In the genomic region with DNA sequence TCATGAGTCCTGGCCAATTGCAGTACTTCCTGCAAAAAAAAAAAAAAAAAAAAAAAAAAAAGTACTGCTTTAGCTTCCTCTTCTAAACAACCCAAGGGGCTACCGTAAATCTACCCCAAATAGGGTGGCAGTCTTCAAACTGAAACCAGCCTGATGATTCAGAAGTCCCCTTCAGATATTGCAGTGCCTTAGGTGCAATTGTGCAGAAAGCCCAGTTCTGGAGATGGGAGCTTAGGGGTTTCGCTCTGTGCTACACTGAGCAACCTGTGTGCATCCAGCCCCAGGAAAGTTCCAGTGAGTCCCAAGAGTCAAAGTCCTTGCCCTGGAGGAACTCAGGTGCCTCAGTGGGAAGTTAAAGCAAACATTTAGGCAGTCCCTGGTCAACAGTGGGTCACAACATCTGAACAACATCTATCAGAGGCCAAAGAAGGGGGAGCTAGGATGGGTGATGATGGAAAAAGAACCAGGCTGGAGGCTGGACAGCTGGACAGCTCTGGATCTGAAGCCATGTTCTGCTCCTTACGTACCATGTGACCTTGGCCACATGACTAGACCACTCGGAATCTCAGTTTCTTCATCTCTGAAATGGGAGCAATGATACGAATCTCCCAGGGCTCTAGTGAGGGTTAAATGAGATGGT, we compare ENCODE assay signal across 1 cellular context.
TF ChIP-seq lines count a peak whose summit lies in the region.

No MANE protein-coding gene starts in this region.

TF ChIP-seq in GM12878, 131 proteins besides CTCF, POLR2A, EP300 and RAD21 (continues in another document):
- TF ChIP-seq, protein P1, sequence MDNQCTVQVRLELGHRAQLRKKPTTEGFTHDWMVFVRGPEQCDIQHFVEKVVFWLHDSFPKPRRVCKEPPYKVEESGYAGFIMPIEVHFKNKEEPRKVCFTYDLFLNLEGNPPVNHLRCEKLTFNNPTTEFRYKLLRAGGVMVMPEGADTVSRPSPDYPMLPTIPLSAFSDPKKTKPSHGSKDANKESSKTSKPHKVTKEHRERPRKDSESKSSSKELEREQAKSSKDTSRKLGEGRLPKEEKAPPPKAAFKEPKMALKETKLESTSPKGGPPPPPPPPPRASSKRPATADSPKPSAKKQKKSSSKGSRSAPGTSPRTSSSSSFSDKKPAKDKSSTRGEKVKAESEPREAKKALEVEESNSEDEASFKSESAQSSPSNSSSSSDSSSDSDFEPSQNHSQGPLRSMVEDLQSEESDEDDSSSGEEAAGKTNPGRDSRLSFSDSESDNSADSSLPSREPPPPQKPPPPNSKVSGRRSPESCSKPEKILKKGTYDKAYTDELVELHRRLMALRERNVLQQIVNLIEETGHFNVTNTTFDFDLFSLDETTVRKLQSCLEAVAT (IDR thresholded peaks at IDR 0.05): no peak
- TF ChIP-seq, protein P2, sequence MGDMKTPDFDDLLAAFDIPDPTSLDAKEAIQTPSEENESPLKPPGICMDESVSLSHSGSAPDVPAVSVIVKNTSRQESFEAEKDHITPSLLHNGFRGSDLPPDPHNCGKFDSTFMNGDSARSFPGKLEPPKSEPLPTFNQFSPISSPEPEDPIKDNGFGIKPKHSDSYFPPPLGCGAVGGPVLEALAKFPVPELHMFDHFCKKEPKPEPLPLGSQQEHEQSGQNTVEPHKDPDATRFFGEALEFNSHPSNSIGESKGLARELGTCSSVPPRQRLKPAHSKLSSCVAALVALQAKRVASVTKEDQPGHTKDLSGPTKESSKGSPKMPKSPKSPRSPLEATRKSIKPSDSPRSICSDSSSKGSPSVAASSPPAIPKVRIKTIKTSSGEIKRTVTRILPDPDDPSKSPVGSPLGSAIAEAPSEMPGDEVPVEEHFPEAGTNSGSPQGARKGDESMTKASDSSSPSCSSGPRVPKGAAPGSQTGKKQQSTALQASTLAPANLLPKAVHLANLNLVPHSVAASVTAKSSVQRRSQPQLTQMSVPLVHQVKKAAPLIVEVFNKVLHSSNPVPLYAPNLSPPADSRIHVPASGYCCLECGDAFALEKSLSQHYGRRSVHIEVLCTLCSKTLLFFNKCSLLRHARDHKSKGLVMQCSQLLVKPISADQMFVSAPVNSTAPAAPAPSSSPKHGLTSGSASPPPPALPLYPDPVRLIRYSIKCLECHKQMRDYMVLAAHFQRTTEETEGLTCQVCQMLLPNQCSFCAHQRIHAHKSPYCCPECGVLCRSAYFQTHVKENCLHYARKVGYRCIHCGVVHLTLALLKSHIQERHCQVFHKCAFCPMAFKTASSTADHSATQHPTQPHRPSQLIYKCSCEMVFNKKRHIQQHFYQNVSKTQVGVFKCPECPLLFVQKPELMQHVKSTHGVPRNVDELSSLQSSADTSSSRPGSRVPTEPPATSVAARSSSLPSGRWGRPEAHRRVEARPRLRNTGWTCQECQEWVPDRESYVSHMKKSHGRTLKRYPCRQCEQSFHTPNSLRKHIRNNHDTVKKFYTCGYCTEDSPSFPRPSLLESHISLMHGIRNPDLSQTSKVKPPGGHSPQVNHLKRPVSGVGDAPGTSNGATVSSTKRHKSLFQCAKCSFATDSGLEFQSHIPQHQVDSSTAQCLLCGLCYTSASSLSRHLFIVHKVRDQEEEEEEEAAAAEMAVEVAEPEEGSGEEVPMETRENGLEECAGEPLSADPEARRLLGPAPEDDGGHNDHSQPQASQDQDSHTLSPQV (IDR thresholded peaks at IDR 0.05): no peak
- TF ChIP-seq BRCA1 (IDR thresholded peaks at IDR 0.05; ENCODE audit: low read depth, low read length) (no peak), MEF2B (IDR thresholded peaks at IDR 0.05; ENCODE audit: partially characterized antibody, poor library complexity, severe bottlenecking) (peak; percentile 20), PAX5 (IDR thresholded peaks at IDR 0.05; ENCODE audit: borderline replicate concordance, low read depth, low read length) (peak; percentile 31; the same call in 1 of the 2 replicates), USF2 (IDR thresholded peaks at IDR 0.05; ENCODE audit: borderline replicate concordance, low read depth, low read length) (peak; percentile 53), NR2F1 (conservative IDR thresholded peaks at IDR 0.05) (peak; percentile 20; the same call in 1 of the 2 replicates), ATF3 (IDR thresholded peaks at IDR 0.05; ENCODE audit: borderline replicate concordance, extremely low read depth, low read depth, low read length) (peak; percentile 20; the same call in 1 of the 2 replicates), POLR2AphosphoS2 (IDR thresholded peaks at IDR 0.05; ENCODE audit: low read depth, low read length) (no peak), CREM (IDR thresholded peaks at IDR 0.05; ENCODE audit: low read depth) (peak; percentile 40; the same call in 1 of the 2 replicates), IRF4 (IDR thresholded peaks at IDR 0.05; ENCODE audit: low read depth, low read length) (no peak), MTA2 (IDR thresholded peaks at IDR 0.05; ENCODE audit: low read depth) (peak; percentile 19; the same call in 1 of the 2 replicates), SMARCA5 (IDR thresholded peaks at IDR 0.05) (peak; percentile 82), EED (IDR thresholded peaks at IDR 0.05; ENCODE audit: low read depth) (peak; percentile 96), REST (IDR thresholded peaks at IDR 0.05; ENCODE audit: low read depth, low read length) (peak; percentile 39; the same call in 1 of the 2 replicates), YY1 (IDR thresholded peaks at IDR 0.05; ENCODE audit: low read depth, low read length) (no peak), SRF (IDR thresholded peaks at IDR 0.05; ENCODE audit: low read depth in 2 of 2, low read length in 2 of 2) (0 out of 4 replicates have a peak, but pooled peaks of 1 of the 2 experiments have one; percentile 36), ZNF384 (IDR thresholded peaks at IDR 0.05; ENCODE audit: borderline replicate concordance, low read depth, low read length) (peak; percentile 89), EGR1 (IDR thresholded peaks at IDR 0.05; ENCODE audit: borderline replicate concordance in 1 of 2, low read depth in 2 of 2, low read length in 2 of 2) (0 out of 3 replicates have a peak, but pooled peaks of 1 of the 2 experiments have one; percentile 3), ETV6 (conservative IDR thresholded peaks at IDR 0.05 in 1 of 2, IDR thresholded peaks at IDR 0.05 in 1 of 2; ENCODE audit: borderline replicate concordance in 1 of 2, low read depth in 1 of 2) (peak in 1 of 2 experiments; percentile 58; a peak in 1 of 4 replicates), RELB (IDR thresholded peaks at IDR 0.05; ENCODE audit: low read depth) (no peak), JUNB (IDR thresholded peaks at IDR 0.05) (peak; percentile 73), IKZF1 (conservative IDR thresholded peaks at IDR 0.05) (peak; percentile 44), MEF2A (IDR thresholded peaks at IDR 0.05; ENCODE audit: insufficient read depth, low read depth, low read length) (0 out of 2 replicates have a peak, but pooled peaks have one; percentile 47), RAD51 (IDR thresholded peaks at IDR 0.05) (peak; percentile 95), IKZF2 (IDR thresholded peaks at IDR 0.05) (peak; percentile 49 to 73; a peak in 3 of 4 replicates), BCL11A (IDR thresholded peaks at IDR 0.05; ENCODE audit: low read depth, low read length) (peak; percentile 34; the same call in 1 of the 2 replicates)
- TF ChIP-seq, protein P3, sequence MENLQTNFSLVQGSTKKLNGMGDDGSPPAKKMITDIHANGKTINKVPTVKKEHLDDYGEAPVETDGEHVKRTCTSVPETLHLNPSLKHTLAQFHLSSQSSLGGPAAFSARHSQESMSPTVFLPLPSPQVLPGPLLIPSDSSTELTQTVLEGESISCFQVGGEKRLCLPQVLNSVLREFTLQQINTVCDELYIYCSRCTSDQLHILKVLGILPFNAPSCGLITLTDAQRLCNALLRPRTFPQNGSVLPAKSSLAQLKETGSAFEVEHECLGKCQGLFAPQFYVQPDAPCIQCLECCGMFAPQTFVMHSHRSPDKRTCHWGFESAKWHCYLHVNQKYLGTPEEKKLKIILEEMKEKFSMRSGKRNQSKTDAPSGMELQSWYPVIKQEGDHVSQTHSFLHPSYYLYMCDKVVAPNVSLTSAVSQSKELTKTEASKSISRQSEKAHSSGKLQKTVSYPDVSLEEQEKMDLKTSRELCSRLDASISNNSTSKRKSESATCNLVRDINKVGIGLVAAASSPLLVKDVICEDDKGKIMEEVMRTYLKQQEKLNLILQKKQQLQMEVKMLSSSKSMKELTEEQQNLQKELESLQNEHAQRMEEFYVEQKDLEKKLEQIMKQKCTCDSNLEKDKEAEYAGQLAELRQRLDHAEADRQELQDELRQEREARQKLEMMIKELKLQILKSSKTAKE (IDR thresholded peaks at IDR 0.05; ENCODE audit: low read depth, poor library complexity, severe bottlenecking): peak; percentile 41
- TF ChIP-seq, protein P4, sequence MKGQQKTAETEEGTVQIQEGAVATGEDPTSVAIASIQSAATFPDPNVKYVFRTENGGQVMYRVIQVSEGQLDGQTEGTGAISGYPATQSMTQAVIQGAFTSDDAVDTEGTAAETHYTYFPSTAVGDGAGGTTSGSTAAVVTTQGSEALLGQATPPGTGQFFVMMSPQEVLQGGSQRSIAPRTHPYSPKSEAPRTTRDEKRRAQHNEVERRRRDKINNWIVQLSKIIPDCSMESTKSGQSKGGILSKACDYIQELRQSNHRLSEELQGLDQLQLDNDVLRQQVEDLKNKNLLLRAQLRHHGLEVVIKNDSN (IDR thresholded peaks at IDR 0.05; ENCODE audit: borderline replicate concordance, extremely low read length, insufficient read depth, low read depth, low read length): peak; percentile 50
- TF ChIP-seq, protein P5, sequence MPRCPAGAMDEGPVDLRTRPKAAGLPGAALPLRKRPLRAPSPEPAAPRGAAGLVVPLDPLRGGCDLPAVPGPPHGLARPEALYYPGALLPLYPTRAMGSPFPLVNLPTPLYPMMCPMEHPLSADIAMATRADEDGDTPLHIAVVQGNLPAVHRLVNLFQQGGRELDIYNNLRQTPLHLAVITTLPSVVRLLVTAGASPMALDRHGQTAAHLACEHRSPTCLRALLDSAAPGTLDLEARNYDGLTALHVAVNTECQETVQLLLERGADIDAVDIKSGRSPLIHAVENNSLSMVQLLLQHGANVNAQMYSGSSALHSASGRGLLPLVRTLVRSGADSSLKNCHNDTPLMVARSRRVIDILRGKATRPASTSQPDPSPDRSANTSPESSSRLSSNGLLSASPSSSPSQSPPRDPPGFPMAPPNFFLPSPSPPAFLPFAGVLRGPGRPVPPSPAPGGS (IDR thresholded peaks at IDR 0.05; ENCODE audit: borderline replicate concordance, insufficient read depth, low read depth, low read length, poor library complexity, severe bottlenecking): no peak
